Comparison of ENCODE assay signal across 22 cellular contexts in the genomic region with DNA sequence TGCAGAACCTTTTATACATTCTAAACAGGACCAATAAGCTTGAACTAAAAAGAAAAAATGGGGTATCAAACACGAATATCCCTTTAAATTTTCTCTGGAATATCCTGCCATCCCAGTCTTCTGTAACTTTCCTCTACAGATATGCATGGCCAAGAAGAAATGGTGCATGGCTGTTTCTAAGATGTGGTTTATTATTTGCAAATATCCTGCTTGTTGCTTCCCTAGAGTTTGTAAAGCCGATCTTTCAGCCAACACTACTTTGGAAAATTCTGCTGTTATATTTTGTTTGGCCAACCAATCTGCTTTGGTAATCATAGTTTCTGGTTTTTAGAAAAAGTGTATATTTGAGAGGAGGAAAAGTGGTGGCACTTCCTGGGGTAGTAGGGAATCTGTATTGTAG. TPM values are rescaled to one million over a fixed set of nuclear protein-coding genes. Genes with fewer than 3 reads are reported as not detected.
DNase-seq lines count a peak whose midpoint lies in the region; ATAC-seq and TF ChIP-seq lines count a peak whose summit lies in the region.
"Had no signal": no experiment of that assay in that cellular context is flagged by ENCODE, and none has a peak within 500 bp of the region (broad histone marks: within the 10 kb centered on the region; RNA-seq: fewer than 3 reads in every experiment).

No MANE protein-coding gene starts in this region.

- H3K27me3 Mint-ChIP-seq in activated T-helper 2 cell treated with anti-CD3 and anti-CD28 coated beads, Interferon-gamma antibody, Interleukin-2, Interleukin-4, amounts not matched to agents 10 μg/mL and 5 μg/mL and 100 μg/mL, durations not matched to agents 14 hours and 24 hours and 36 hours (ENCODE audit: low read depth), result peaks cover 40% of the 10 kb centered on the region

- H4K8ac ChIP-seq in mesenchymal stem cell (ENCODE audit: low read length), result no peak overlapping the region

- H2BK12ac ChIP-seq in mesenchymal stem cell (ENCODE audit: low read length in 2 of 2), result no peak overlapping the region

- H3K23ac ChIP-seq in mesenchymal stem cell (ENCODE audit: low read length in 2 of 2), result no peak overlapping the region

- no peaks in the 10 kb centered on the region for H3K4me1 Mint-ChIP-seq in activated T-helper 2 cell treated with anti-CD3 and anti-CD28 coated beads, Interferon-gamma antibody, Interleukin-2, Interleukin-4, amounts not matched to agents 10 μg/mL and 5 μg/mL and 100 μg/mL, durations not matched to agents 14 hours and 24 hours and 36 hours (ENCODE audit: low read depth)

- no peak overlapping the region for H3K14ac ChIP-seq in mesenchymal stem cell (ENCODE audit: low read length in 2 of 2)

- TF ChIP-seq POLR2A in thyroid gland (IDR thresholded peaks at IDR 0.05), result no peak

- no peak overlapping the region for H3K27ac Mint-ChIP-seq in activated T-helper 2 cell treated with anti-CD3 and anti-CD28 coated beads, Interferon-gamma antibody, Interleukin-2, Interleukin-4, amounts not matched to agents 10 μg/mL and 5 μg/mL and 100 μg/mL, durations not matched to agents 14 hours and 24 hours and 36 hours
- H3K27ac Mint-ChIP-seq: CD4-positive, CD25-positive, alpha-beta regulatory T cell had no signal

- H2BK5ac ChIP-seq in mesenchymal stem cell (ENCODE audit: low read depth, low read length, poor library complexity, severe bottlenecking), result no peak overlapping the region

- TF ChIP-seq CTCF in heart right ventricle (IDR thresholded peaks at IDR 0.05) (no peak), ascending aorta (IDR thresholded peaks at IDR 0.05) (no peak), thoracic aorta (IDR thresholded peaks at IDR 0.05) (no peak), thyroid gland (IDR thresholded peaks at IDR 0.05) (no peak)

- H3K9me3 Mint-ChIP-seq in activated T-helper 2 cell treated with anti-CD3 and anti-CD28 coated beads, Interferon-gamma antibody, Interleukin-2, Interleukin-4, amounts not matched to agents 10 μg/mL and 5 μg/mL and 100 μg/mL, durations not matched to agents 14 hours and 24 hours and 36 hours, result no peaks in the 10 kb centered on the region

- H3K27ac ChIP-seq in heart right ventricle (peak overlapping the region in 6 of 10 donors; percentile 8 to 100 (median 40)), ascending aorta (peak overlapping the region; percentile 28 to 42), mesenchymal stem cell (ENCODE audit: low read length, poor library complexity, severe bottlenecking) (no peak overlapping the region), thoracic aorta (peak overlapping the region in 1 of 2 donors; percentile 34), thyroid gland (no peak overlapping the region), caudate nucleus (ENCODE audit: low read depth, low read length) (no peak overlapping the region)
- H3K27ac ChIP-seq: RWPE1, SJSA1 had no signal

- no peak overlapping the region for H2BK15ac ChIP-seq in mesenchymal stem cell (ENCODE audit: low read depth, poor library complexity, severe bottlenecking)

- H4K91ac ChIP-seq in mesenchymal stem cell (ENCODE audit: low read length), result no peak overlapping the region

- peak overlapping the region; percentile 0 for H3K9ac ChIP-seq in mesenchymal stem cell (ENCODE audit: low read length)

- intact Hi-C loops in heart right ventricle (cut with DNase I) (loop anchor here in 1 of 10 donors (5.0 kb wide), 1 partner anchor 39 kb away; no protein-coding TSS in a partner anchor), Right ventricle myocardium inferior (cut with DNase I) (no loop called here), ascending aorta (cut with DNase I) (no loop called here), thyroid gland (cut with DNase I) (no loop called here)
- intact Hi-C loops in activated T-helper 2 cell treated with anti-CD3 and anti-CD28 coated beads, Interferon-gamma antibody, Interleukin-2, Interleukin-4, amounts not matched to agents 10 μg/mL and 5 μg/mL and 100 μg/mL, durations not matched to agents 14 hours and 24 hours and 36 hours (cut with micrococcal nuclease), result no loop called here

- H3K9me3 ChIP-seq in heart right ventricle (peaks cover 0 to 8% (median 0%) of the 10 kb centered on the region in 11 donors), ascending aorta (no peaks in the 10 kb centered on the region), mesenchymal stem cell (ENCODE audit: control insufficient read depth, low read length) (no peaks in the 10 kb centered on the region), thoracic aorta (no peaks in the 10 kb centered on the region), thyroid gland (no peaks in the 10 kb centered on the region)
- H3K9me3 ChIP-seq: BE2C, Caco-2, SJSA1 had no signal

- H3K4me3 ChIP-seq in heart right ventricle, result no peak overlapping the region
- H3K4me3 ChIP-seq in ascending aorta, result no peak overlapping the region
- H3K4me3 ChIP-seq in mesenchymal stem cell (ENCODE audit: insufficient read depth in 1 of 2, low read depth in 1 of 2, low read length in 2 of 2), result no peak overlapping the region
- peak overlapping the region; percentile 6 for H3K4me3 ChIP-seq in thoracic aorta
- no peak overlapping the region for H3K4me3 ChIP-seq in thyroid gland (replicated peaks in 1 of 3)
- H3K4me3 ChIP-seq: GM12878, SJSA1 had no signal

- H3K4ac ChIP-seq in mesenchymal stem cell (ENCODE audit: low read depth in 1 of 2, low read length in 2 of 2), result no peak overlapping the region

- H3K18ac ChIP-seq in mesenchymal stem cell (ENCODE audit: low read depth in 1 of 2, low read length in 2 of 2), result no peak overlapping the region

- WGBS in heart right ventricle, 2 donors, result 61 to 69% methylated on average over 2 of the region's 2 CpGs
- 100% methylated on average over 1 of the region's 2 CpGs for WGBS in mesenchymal stem cell
- 67 to 77% methylated on average over 2 of the region's 2 CpGs for WGBS in thyroid gland, 2 donors

- no peak overlapping the region for H2AK5ac ChIP-seq in mesenchymal stem cell (ENCODE audit: low read length, severe bottlenecking)

- no peak overlapping the region for H2AFZ ChIP-seq in mesenchymal stem cell (ENCODE audit: low read depth, low read length)

- H2BK120ac ChIP-seq in mesenchymal stem cell (ENCODE audit: low read depth, low read length), result no peak overlapping the region

- DNase-seq in heart right ventricle, result no peak
- DNase-seq in Right ventricle myocardium inferior (ENCODE audit: missing footprints), result no peak
- DNase-seq in ascending aorta (ENCODE audit: low spot score in 2 of 2), result no peak
- DNase-seq in mesenchymal stem cell, result no peak
- DNase-seq in thoracic aorta (ENCODE audit: low spot score), result no peak
- no peak for DNase-seq in thyroid gland
- DNase-seq in caudate nucleus (lab: John Stamatoyannopoulos, UW), result no peak
- no peak for DNase-seq in activated T-helper 2 cell treated with anti-CD3 and anti-CD28 coated beads, Interferon-gamma antibody, Interleukin-2, Interleukin-4, amounts not matched to agents 10 μg/mL and 5 μg/mL and 100 μg/mL, durations not matched to agents 14 hours and 24 hours and 36 hours (ENCODE audit: low spot score)
- DNase-seq: BE2C; Caco-2; CD4-positive, CD25-positive, alpha-beta regulatory T cell; DMS153; EL; KG1; NCI-H187; NCI-H345; NCI-H524 treated with DMSO at 0.1 percent for 48 hours; PC-3 had no signal

- peaks cover 12% of the 10 kb centered on the region for H3K79me1 ChIP-seq in mesenchymal stem cell (replicated peaks; ENCODE audit: low read length, poor library complexity, severe bottlenecking)

- H3K4me3 Mint-ChIP-seq in activated T-helper 2 cell treated with anti-CD3 and anti-CD28 coated beads, Interferon-gamma antibody, Interleukin-2, Interleukin-4, amounts not matched to agents 10 μg/mL and 5 μg/mL and 100 μg/mL, durations not matched to agents 14 hours and 24 hours and 36 hours (ENCODE audit: low read depth), result no peak overlapping the region
- H3K4me3 Mint-ChIP-seq: CD4-positive, CD25-positive, alpha-beta regulatory T cell had no signal

- no peaks in the 10 kb centered on the region for H3K36me3 Mint-ChIP-seq in activated T-helper 2 cell treated with anti-CD3 and anti-CD28 coated beads, Interferon-gamma antibody, Interleukin-2, Interleukin-4, amounts not matched to agents 10 μg/mL and 5 μg/mL and 100 μg/mL, durations not matched to agents 14 hours and 24 hours and 36 hours (ENCODE audit: low read depth)

- H3K27me3 ChIP-seq in heart right ventricle, result no peaks in the 10 kb centered on the region
- H3K27me3 ChIP-seq in ascending aorta, result no peaks in the 10 kb centered on the region
- no peaks in the 10 kb centered on the region for H3K27me3 ChIP-seq in mesenchymal stem cell (ENCODE audit: control insufficient read depth in 1 of 2, insufficient read depth in 1 of 2, low read length in 2 of 2)
- H3K27me3 ChIP-seq in thoracic aorta (replicated peaks; ENCODE audit: insufficient read depth), result no peaks in the 10 kb centered on the region
- H3K27me3 ChIP-seq in thyroid gland, result no peaks in the 10 kb centered on the region
- H3K27me3 ChIP-seq: BE2C, SJSA1 had no signal

- H3K36me3 ChIP-seq in heart right ventricle (peaks cover 0 to 21% (median 0%) of the 10 kb centered on the region in 9 donors), ascending aorta (no peaks in the 10 kb centered on the region), mesenchymal stem cell (ENCODE audit: control insufficient read depth in 1 of 2, insufficient read depth in 2 of 2, low read depth in 1 of 2, low read length in 2 of 2) (peaks cover 3 to 39% of the 10 kb centered on the region in 2 experiments), thoracic aorta (no peaks in the 10 kb centered on the region), thyroid gland (no peaks in the 10 kb centered on the region)
- H3K36me3 ChIP-seq: BE2C had no signal

- peaks cover 0 to 77% (median 72%) of the 10 kb centered on the region in 9 donors for H3K4me1 ChIP-seq in heart right ventricle
- peaks cover 0 to 30% of the 10 kb centered on the region in 2 donors for H3K4me1 ChIP-seq in ascending aorta
- H3K4me1 ChIP-seq in mesenchymal stem cell (ENCODE audit: control insufficient read depth, insufficient read depth, low read depth, low read length), result peaks cover 5% of the 10 kb centered on the region
- H3K4me1 ChIP-seq in thoracic aorta (ENCODE audit: control insufficient read depth in 1 of 2, low read depth in 2 of 2), result peaks cover 30 to 74% of the 10 kb centered on the region in 2 donors
- no peaks in the 10 kb centered on the region for H3K4me1 ChIP-seq in thyroid gland
- H3K4me1 ChIP-seq: BE2C had no signal

- ATAC-seq in heart right ventricle (peak in 2 of 8 donors; percentile 36 to 69), Right ventricle myocardium inferior (no peak), thoracic aorta (ENCODE audit: insufficient number of reproducible peaks, low FRiP score, low read depth) (no peak)
- ATAC-seq: GM12878, PC-3 had no signal

- no peak overlapping the region for H3K4me2 ChIP-seq in mesenchymal stem cell (ENCODE audit: low read length, poor library complexity, severe bottlenecking)

RNA-seq across cellular contexts. Expression of a gene that starts 13.9 kb away (rescaled TPM):
- total RNA-seq in heart right ventricle (100 to 1,000 TPM in 9 of 10 donors, 10 to 100 TPM in 1; 85.7 to 293 (median 192) TPM), Right ventricle myocardium inferior (127 TPM), ascending aorta (58.6 TPM), thoracic aorta (100 to 1,000 TPM in 1 of 2 donors, 10 to 100 TPM in 1; 99.0 to 140 TPM), thyroid gland (10 to 100 TPM; 12.9 to 34.7 (median 27.1) TPM)
- 100 to 1,000 TPM in 1 of 2 donors, 10 to 100 TPM in 1; 33.4 to 151 TPM for polyA plus RNA-seq in heart right ventricle
- 17.0 TPM for polyA plus RNA-seq in mesenchymal stem cell (2013, experiment 1 of 2)
- polyA plus RNA-seq in mesenchymal stem cell (2013, experiment 2 of 2), result 17.5 TPM
- total RNA-seq in activated T-helper 2 cell treated with anti-CD3 and anti-CD28 coated beads, Interferon-gamma antibody, Interleukin-2, Interleukin-4, amounts not matched to agents 10 μg/mL and 5 μg/mL and 100 μg/mL, durations not matched to agents 14 hours and 24 hours and 36 hours, result 0.80 and 0.94 TPM in 2 replicates
- total RNA-seq: HT-29 had no signal

Comparison
In these comparisons a context has a peak if more than half of its experiments do, and no peak if none do; other contexts are left out.
1. H3K27ac ChIP-seq: peak in heart right ventricle (6 of 10) and ascending aorta (2 of 2); none in mesenchymal stem cell (single experiment), thyroid gland (0 of 3) and caudate nucleus (single experiment).